1 cellular context compared by ENCODE assay signal in the genomic region with DNA sequence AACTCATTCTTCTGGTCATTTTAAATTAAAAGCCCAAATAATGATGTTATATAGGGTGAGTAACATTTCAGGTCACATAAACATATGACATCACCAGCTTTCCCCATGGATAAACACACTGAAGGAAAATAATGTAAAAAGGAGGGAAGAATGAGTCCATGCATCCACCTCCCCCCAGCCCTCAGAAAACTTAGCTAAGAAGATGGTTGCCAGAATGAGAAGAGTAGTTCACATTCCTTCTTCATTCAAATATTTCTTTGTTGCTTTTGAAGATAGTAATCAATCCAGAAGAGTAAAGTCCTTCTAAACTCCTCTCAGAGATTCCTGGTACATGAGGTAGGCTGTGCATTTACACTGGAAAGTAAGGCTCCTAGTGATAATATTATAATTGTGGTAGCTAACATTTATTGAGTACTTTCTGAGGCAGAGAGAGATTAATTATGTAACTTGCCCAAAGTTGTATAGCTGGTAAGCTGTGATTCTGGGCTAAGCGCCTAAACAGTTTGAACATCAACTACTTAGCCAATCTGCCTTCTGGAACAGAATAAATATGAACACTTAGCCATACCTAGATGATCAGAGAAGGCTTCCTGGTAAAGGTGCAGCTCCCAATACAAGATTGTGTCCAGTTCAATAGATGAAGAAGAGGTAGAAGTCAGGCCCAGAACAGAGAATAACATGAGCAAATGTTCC.
TF ChIP-seq lines count a peak whose summit lies in the region.

No MANE protein-coding gene starts in this region.

TF ChIP-seq in H1, 55 proteins besides CTCF, POLR2A, EP300 and RAD21:
- TF ChIP-seq MAFK (IDR thresholded peaks at IDR 0.05; ENCODE audit: low read depth, low read length) = no peak
- no peak for TF ChIP-seq GTF2F1 (IDR thresholded peaks at IDR 0.05; ENCODE audit: borderline replicate concordance, low read depth, low read length)
